In the genomic region with DNA sequence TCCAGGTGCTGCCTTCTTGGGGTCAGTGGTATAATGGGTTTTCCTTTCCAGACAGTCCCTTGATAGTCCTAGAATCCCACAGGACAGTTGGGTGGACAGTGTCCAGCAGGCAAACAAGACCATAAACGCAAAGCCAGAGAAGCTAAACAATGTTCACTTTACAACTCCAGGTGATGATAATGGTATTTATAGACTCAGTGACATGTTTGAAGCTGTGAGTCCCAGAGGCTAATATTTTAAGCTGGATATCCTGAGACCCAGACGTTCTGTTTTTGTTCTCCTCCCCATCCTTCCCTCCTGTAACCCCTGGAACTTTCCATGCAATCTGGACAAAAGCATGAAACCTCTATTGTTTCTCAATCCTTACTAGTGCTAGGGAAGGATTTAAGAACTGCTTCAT, we compare ENCODE assay signal across 1 cellular context.
TF ChIP-seq lines count a peak whose summit lies in the region.

No MANE protein-coding gene starts in this region.

TF ChIP-seq in liver, 16 proteins besides CTCF, POLR2A, EP300 and RAD21 (continued from another document):
- no peak for TF ChIP-seq ZBTB33 (IDR thresholded peaks at IDR 0.05)
